In the genomic region with DNA sequence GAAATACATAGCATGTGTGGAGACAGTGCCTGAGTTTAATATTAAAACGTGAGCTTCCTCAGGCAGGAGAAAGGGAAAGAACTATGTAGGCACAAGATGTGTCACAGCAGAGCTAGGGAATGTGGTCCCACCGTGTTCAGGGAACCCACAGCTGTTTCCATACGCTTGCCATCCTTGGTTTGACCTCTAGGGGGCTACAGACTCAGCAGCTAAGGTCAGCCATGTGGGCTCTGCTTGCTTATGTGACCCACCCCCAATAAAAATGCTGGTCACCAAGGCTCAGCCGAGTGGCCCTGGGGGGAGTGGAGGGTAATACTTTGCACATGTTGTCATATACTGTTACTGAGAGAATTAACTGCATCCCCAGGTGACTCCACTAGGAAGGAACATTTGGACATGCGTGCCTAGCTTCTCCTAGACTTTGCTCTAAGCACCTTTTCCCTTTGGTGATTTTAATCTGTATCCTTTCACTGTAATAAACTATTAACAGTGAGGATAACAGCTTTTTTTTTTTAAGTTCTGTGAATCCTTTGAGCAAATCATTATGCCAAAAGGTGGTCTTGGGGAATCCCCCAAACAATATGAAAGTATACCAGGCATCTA, we compare ENCODE assay signal across 8 cellular contexts. TPM values are rescaled to one million over a fixed set of nuclear protein-coding genes. Genes with fewer than 3 reads are reported as not detected.
A peak's percentile ranks its signal among the peaks of the same experiment; 100 is the strongest.
DNase-seq lines count a peak whose midpoint lies in the region; ATAC-seq and TF ChIP-seq lines count a peak whose summit lies in the region.

No MANE protein-coding gene starts in this region.

- peak; percentile 25 for ATAC-seq in HG02973 (IDR thresholded peaks at IDR 0.05; ENCODE audit: unreplicated experiment)
- no peak for ATAC-seq in stimulated activated naive CD8-positive, alpha-beta T cell treated with anti-CD3 and anti-CD28 coated beads, Interleukin-15, Interleukin-2, amounts not matched to agents 100 U/mL and 50 U/mL, for 24 hours

- H2AFZ ChIP-seq in mammary epithelial cell (ENCODE audit: low read depth, low read length): no peak overlapping the region

- dilution Hi-C loops in mammary epithelial cell (cut with HindIII; ENCODE audit: low sequenced_read_pairs): no loop called here

- intact Hi-C loops in mammary epithelial cell (cut with micrococcal nuclease) (loop anchor here (10.0 kb wide), 1 partner anchor 81 kb away; no protein-coding TSS in a partner anchor), lower leg skin (cut with DNase I; ENCODE audit: low total_unique reads) (no loop called here)

- TF ChIP-seq CTCF in mammary epithelial cell (conservative IDR thresholded peaks at IDR 0.05 in 1 of 2, IDR thresholded peaks at IDR 0.05 in 1 of 2; ENCODE audit: extremely low read depth in 1 of 2, insufficient read depth in 1 of 2, low read depth in 1 of 2, low read length in 2 of 2) (peak; percentile 82 to 85), lower leg skin (IDR thresholded peaks at IDR 0.05) (no peak)

- BruUV-seq in mammary epithelial cell (replicated peaks; lab: Mats Ljungman, UMichigan): no TSS peak

- H3K9me3 ChIP-seq in mammary epithelial cell (replicated peaks; ENCODE audit: insufficient read depth, low read length): no peaks in the 10 kb centered on the region

- H3K27me3 ChIP-seq in mammary epithelial cell (ENCODE audit: insufficient read depth, low read length): no peaks in the 10 kb centered on the region

- CTCF ChIA-PET in mammary epithelial cell (lab: Charles Lee; ENCODE audit: low non-redundant PET): interaction anchor here (0.5 to 0.6 kb wide), 2 partner anchors 431 to 615 kb away, joined by 4 to 5 read pairs; no protein-coding TSS in a partner anchor

- no peak overlapping the region for H3K9ac ChIP-seq in mammary epithelial cell (ENCODE audit: insufficient read depth, low read length)

- in situ Hi-C loops in mammary epithelial cell (cut with MboI; ENCODE audit: low sequenced_read_pairs in 2 of 2): no loop called here

- H4K20me1 ChIP-seq in mammary epithelial cell (ENCODE audit: insufficient read depth, low read length): no peaks in the 10 kb centered on the region

- peaks cover 41% of the 10 kb centered on the region for H3K79me2 ChIP-seq in mammary epithelial cell (ENCODE audit: insufficient read depth, low read length)

- DNase-seq in NCI-H2171 treated with DMSO at 0.1 percent for 48 hours (lab: John Stamatoyannopoulos, UW): peak; percentile 15
- DNase-seq in NCI-H2171 (lab: John Stamatoyannopoulos, UW): no peak
- peak; percentile 29 for DNase-seq in SW480 (ENCODE audit: low spot score)
- DNase-seq in mammary epithelial cell: peak; percentile 30
- peak; percentile 28 to 81 for DNase-seq in lower leg skin (ENCODE audit: low spot score in 2 of 2)
- peak; percentile 73 for DNase-seq in stimulated activated naive CD8-positive, alpha-beta T cell treated with anti-CD3 and anti-CD28 coated beads, Interleukin-15, Interleukin-2, amounts not matched to agents 100 U/mL and 50 U/mL, for 24 hours
- DNase-seq in NCI-H2029 treated with DMSO at 0.1 percent for 48 hours (lab: John Stamatoyannopoulos, UW): no peak

- no peaks in the 10 kb centered on the region for H3K4me1 ChIP-seq in mammary epithelial cell (ENCODE audit: insufficient read depth, low read length)

- H3K4me3 ChIP-seq in mammary epithelial cell (replicated peaks in 1 of 3; ENCODE audit: insufficient read depth in 1 of 3, low read depth in 2 of 3, low read length in 3 of 3): no peak overlapping the region
- no peak overlapping the region for H3K4me3 ChIP-seq in lower leg skin (ENCODE audit: low read depth, poor library complexity, severe bottlenecking)

- 23% methylated on average over 5 of the region's 5 CpGs for WGBS in mammary epithelial cell (ENCODE audit: low coverage, missing lambda C conversion rate)
- WGBS in lower leg skin, 2 donors: 42% methylated on average over 5 of the region's 5 CpGs

- peaks cover 24% of the 10 kb centered on the region for H3K36me3 ChIP-seq in mammary epithelial cell (ENCODE audit: insufficient read depth, low read length)

- H3K27ac ChIP-seq in mammary epithelial cell (ENCODE audit: insufficient read depth, low read depth, low read length): no peak overlapping the region

- TF ChIP-seq POLR2A in lower leg skin (IDR thresholded peaks at IDR 0.05): no peak

- H3K4me2 ChIP-seq in mammary epithelial cell (ENCODE audit: insufficient read depth, low read depth, low read length): no peak overlapping the region

RNA-seq across cellular contexts. Expression of a gene that starts 3.3 kb away (rescaled TPM):
- total RNA-seq in mammary epithelial cell (10 to 100 TPM; 17.0 to 21.5 TPM), lower leg skin (10 to 100 TPM; 11.0 to 21.8 (median 13.6) TPM)
- polyA plus RNA-seq in mammary epithelial cell: 16.9 TPM
- 17.7 TPM for polyA minus RNA-seq in mammary epithelial cell

RNA-seq across cellular contexts. Expression of a gene that starts 55.9 kb away (rescaled TPM):
- total RNA-seq in mammary epithelial cell (100 to 1,000 TPM; 128 to 158 TPM), lower leg skin (100 to 1,000 TPM in 1 of 4 donors, 10 to 100 TPM in 3; 81.0 to 108 (median 94.6) TPM)
- polyA plus RNA-seq in mammary epithelial cell: 73.3 TPM
- polyA minus RNA-seq in mammary epithelial cell: 292 TPM

Comparison
In these comparisons a context has a peak if more than half of its experiments do, and no peak if none do; other contexts are left out.
1. DNase-seq: peak in NCI-H2171 treated with DMSO at 0.1 percent for 48 hours (single experiment), SW480 (single experiment), mammary epithelial cell (single experiment), lower leg skin (2 of 2) and stimulated activated naive CD8-positive, alpha-beta T cell treated with anti-CD3 and anti-CD28 coated beads, Interleukin-15, Interleukin-2, amounts not matched to agents 100 U/mL and 50 U/mL, for 24 hours (single experiment); none in NCI-H2171 (single experiment) and NCI-H2029 treated with DMSO at 0.1 percent for 48 hours (single experiment).
2. CTCF ChIP-seq: peak in mammary epithelial cell (2 of 2); none in lower leg skin (0 of 3).